Comparison of ENCODE assay signal across 8 cellular contexts in the genomic region with DNA sequence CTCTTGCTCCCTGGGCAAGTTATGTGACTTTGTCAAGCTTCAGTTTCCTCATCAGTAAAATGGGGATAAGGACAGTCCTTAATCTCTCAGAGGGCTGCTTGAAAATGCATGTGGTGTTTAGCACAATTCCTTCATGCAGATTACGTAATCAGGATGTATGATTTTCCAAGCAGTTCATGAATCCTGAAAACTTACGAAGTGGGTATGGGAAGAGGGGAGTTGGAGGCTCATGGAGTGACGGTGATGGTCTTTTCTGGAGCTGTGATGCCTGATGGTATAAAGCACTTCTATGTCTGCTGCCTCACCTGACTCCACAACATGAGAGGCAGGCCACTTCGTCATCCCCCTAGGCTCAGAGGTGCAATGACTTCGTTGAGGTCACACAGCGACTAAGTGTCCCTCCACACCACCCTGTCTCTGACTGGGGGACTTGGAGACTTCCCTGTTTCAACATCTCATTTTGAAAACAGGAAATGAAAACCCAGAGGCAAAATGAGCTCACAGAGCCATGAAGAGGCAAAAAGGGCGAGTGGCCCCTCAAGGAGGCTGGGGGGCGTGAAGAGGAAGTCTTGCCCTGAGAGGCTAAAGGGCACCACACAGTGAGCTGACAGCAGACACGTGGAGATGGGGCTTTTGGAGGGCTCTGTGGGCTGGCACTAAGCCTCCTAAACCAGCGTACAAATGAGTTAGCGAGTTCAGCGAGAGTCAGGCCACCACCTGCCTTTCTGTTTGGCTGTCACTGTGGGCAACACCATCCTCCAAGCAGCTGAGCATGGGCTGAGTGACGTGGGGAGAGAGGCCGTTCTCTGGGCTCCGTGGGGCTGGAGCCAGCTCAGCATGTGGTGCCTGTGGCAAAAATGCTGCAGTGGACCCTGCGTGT. TPM values are rescaled to one million over a fixed set of nuclear protein-coding genes. Genes with fewer than 3 reads are reported as not detected.
DNase-seq lines count a peak whose midpoint lies in the region; ATAC-seq and TF ChIP-seq lines count a peak whose summit lies in the region.

No MANE protein-coding gene starts in this region.

- H3K4me1 ChIP-seq in vagina: no peaks in the 10 kb centered on the region

- TF ChIP-seq CTCF in CD14-positive monocyte (IDR thresholded peaks at IDR 0.05): no peak
- TF ChIP-seq CTCF in vagina (IDR thresholded peaks at IDR 0.05): no peak

- H3K9me3 Mint-ChIP-seq in CD14-positive monocyte: no peaks in the 10 kb centered on the region
- H3K9me3 Mint-ChIP-seq in activated T-helper 2 cell treated with anti-CD3 and anti-CD28 coated beads, Interferon-gamma antibody, Interleukin-2, Interleukin-4, amounts not matched to agents 10 μg/mL and 5 μg/mL and 100 μg/mL, durations not matched to agents 14 hours and 24 hours and 36 hours: no peaks in the 10 kb centered on the region

- intact Hi-C loops in CD14-positive monocyte (cut with micrococcal nuclease): loop anchor here (1.0 to 5.0 kb wide), 4 partner anchors 33 to 108 kb away; no protein-coding TSS in a partner anchor
- intact Hi-C loops in activated T-helper 2 cell treated with anti-CD3 and anti-CD28 coated beads, Interferon-gamma antibody, Interleukin-2, Interleukin-4, amounts not matched to agents 10 μg/mL and 5 μg/mL and 100 μg/mL, durations not matched to agents 14 hours and 24 hours and 36 hours (cut with micrococcal nuclease): no loop called here
- intact Hi-C loops in vagina (cut with DNase I): no loop called here

- peaks cover 0 to 80% of the 10 kb centered on the region in 2 donors for H3K36me3 ChIP-seq in vagina

- TF ChIP-seq POLR2A in GM19193 (IDR thresholded peaks at IDR 0.05; ENCODE audit: extremely low read depth, insufficient read depth, insufficient read length): peak; percentile 59
- no peak for TF ChIP-seq POLR2A in vagina (IDR thresholded peaks at IDR 0.05)

- no peak overlapping the region for H3K27ac ChIP-seq in vagina

- H3K4me1 Mint-ChIP-seq in CD14-positive monocyte: peaks cover 56% of the 10 kb centered on the region
- peaks cover 17% of the 10 kb centered on the region for H3K4me1 Mint-ChIP-seq in activated T-helper 2 cell treated with anti-CD3 and anti-CD28 coated beads, Interferon-gamma antibody, Interleukin-2, Interleukin-4, amounts not matched to agents 10 μg/mL and 5 μg/mL and 100 μg/mL, durations not matched to agents 14 hours and 24 hours and 36 hours (ENCODE audit: low read depth)

- peak; percentile 96 for DNase-seq in CD14-positive monocyte (ENCODE audit: low spot score)
- no peak for DNase-seq in activated T-helper 2 cell treated with anti-CD3 and anti-CD28 coated beads, Interferon-gamma antibody, Interleukin-2, Interleukin-4, amounts not matched to agents 10 μg/mL and 5 μg/mL and 100 μg/mL, durations not matched to agents 14 hours and 24 hours and 36 hours (ENCODE audit: low spot score)
- DNase-seq in putamen (ENCODE audit: low spot score): peak; percentile 58
- no peak for DNase-seq in vagina (ENCODE audit: extremely low spot score in 2 of 2)
- DNase-seq in DMS 273 (lab: John Stamatoyannopoulos, UW; ENCODE audit: unreplicated experiment): no peak
- no peak for DNase-seq in NCI-H1694 treated with DMSO at 0.1 percent for 48 hours (lab: John Stamatoyannopoulos, UW)

- no peak overlapping the region for H3K4me3 ChIP-seq in vagina

- peaks cover 0 to 2% (median 0%) of the 10 kb centered on the region in 3 donors for H3K27me3 Mint-ChIP-seq in CD14-positive monocyte (ENCODE audit: low read depth in 3 of 3)
- no peaks in the 10 kb centered on the region for H3K27me3 Mint-ChIP-seq in activated T-helper 2 cell treated with anti-CD3 and anti-CD28 coated beads, Interferon-gamma antibody, Interleukin-2, Interleukin-4, amounts not matched to agents 10 μg/mL and 5 μg/mL and 100 μg/mL, durations not matched to agents 14 hours and 24 hours and 36 hours (ENCODE audit: low read depth)

- no peaks in the 10 kb centered on the region for H3K9me3 ChIP-seq in vagina

- peak overlapping the region; percentile 97 to 100 (median 98) for H3K27ac Mint-ChIP-seq in CD14-positive monocyte
- peak overlapping the region; percentile 70 for H3K27ac Mint-ChIP-seq in activated T-helper 2 cell treated with anti-CD3 and anti-CD28 coated beads, Interferon-gamma antibody, Interleukin-2, Interleukin-4, amounts not matched to agents 10 μg/mL and 5 μg/mL and 100 μg/mL, durations not matched to agents 14 hours and 24 hours and 36 hours

- H3K4me3 Mint-ChIP-seq in CD14-positive monocyte: peak overlapping the region; percentile 45 to 67
- H3K4me3 Mint-ChIP-seq in activated T-helper 2 cell treated with anti-CD3 and anti-CD28 coated beads, Interferon-gamma antibody, Interleukin-2, Interleukin-4, amounts not matched to agents 10 μg/mL and 5 μg/mL and 100 μg/mL, durations not matched to agents 14 hours and 24 hours and 36 hours (ENCODE audit: low read depth): no peak overlapping the region

- ATAC-seq in HG03342 (IDR thresholded peaks at IDR 0.05; ENCODE audit: unreplicated experiment): peak; percentile 73

- H3K36me3 Mint-ChIP-seq in CD14-positive monocyte: peaks cover 60 to 74% of the 10 kb centered on the region in 2 donors
- peaks cover 79% of the 10 kb centered on the region for H3K36me3 Mint-ChIP-seq in activated T-helper 2 cell treated with anti-CD3 and anti-CD28 coated beads, Interferon-gamma antibody, Interleukin-2, Interleukin-4, amounts not matched to agents 10 μg/mL and 5 μg/mL and 100 μg/mL, durations not matched to agents 14 hours and 24 hours and 36 hours (ENCODE audit: low read depth)

- H3K27me3 ChIP-seq in vagina: no peaks in the 10 kb centered on the region

RNA-seq across cellular contexts. Expression of gene MCM5, which starts 10.1 kb away (rescaled TPM):
- 10 to 100 TPM; 23.4 to 25.5 TPM for polyA plus RNA-seq in CD14-positive monocyte
- 270 and 286 TPM in 2 replicates for total RNA-seq in activated T-helper 2 cell treated with anti-CD3 and anti-CD28 coated beads, Interferon-gamma antibody, Interleukin-2, Interleukin-4, amounts not matched to agents 10 μg/mL and 5 μg/mL and 100 μg/mL, durations not matched to agents 14 hours and 24 hours and 36 hours
- 17.9 TPM for total RNA-seq in vagina

RNA-seq across cellular contexts. Expression of gene HMOX1, which starts 29.1 kb away (rescaled TPM):
- polyA plus RNA-seq in CD14-positive monocyte: 100 to 1,000 TPM; 180 to 233 TPM
- total RNA-seq in activated T-helper 2 cell treated with anti-CD3 and anti-CD28 coated beads, Interferon-gamma antibody, Interleukin-2, Interleukin-4, amounts not matched to agents 10 μg/mL and 5 μg/mL and 100 μg/mL, durations not matched to agents 14 hours and 24 hours and 36 hours: 1.0 and 1.3 TPM in 2 replicates
- total RNA-seq in vagina: 26.8 TPM

Comparison
In these comparisons a context has a peak if more than half of its experiments do, and no peak if none do; other contexts are left out.
1. DNase-seq: peak in CD14-positive monocyte (single experiment) and putamen (single experiment); none in activated T-helper 2 cell treated with anti-CD3 and anti-CD28 coated beads, Interferon-gamma antibody, Interleukin-2, Interleukin-4, amounts not matched to agents 10 μg/mL and 5 μg/mL and 100 μg/mL, durations not matched to agents 14 hours and 24 hours and 36 hours (single experiment), vagina (0 of 2), DMS 273 (single experiment) and NCI-H1694 treated with DMSO at 0.1 percent for 48 hours (single experiment).
2. RNA of gene MCM5, which starts 10.1 kb away (total RNA-seq): 270 to 286 TPM in activated T-helper 2 cell treated with anti-CD3 and anti-CD28 coated beads, Interferon-gamma antibody, Interleukin-2, Interleukin-4, amounts not matched to agents 10 μg/mL and 5 μg/mL and 100 μg/mL, durations not matched to agents 14 hours and 24 hours and 36 hours; 17.9 TPM in vagina (single experiment); every median in the first group is over 10 times any median in the second.
3. RNA of gene HMOX1, which starts 29.1 kb away (total RNA-seq): 26.8 TPM in vagina (single experiment); 1.0 to 1.3 TPM in activated T-helper 2 cell treated with anti-CD3 and anti-CD28 coated beads, Interferon-gamma antibody, Interleukin-2, Interleukin-4, amounts not matched to agents 10 μg/mL and 5 μg/mL and 100 μg/mL, durations not matched to agents 14 hours and 24 hours and 36 hours; every median in the first group is over 10 times any median in the second.
4. intact Hi-C loops: an anchor here in CD14-positive monocyte (1.0 to 5.0 kb wide); none called in activated T-helper 2 cell treated with anti-CD3 and anti-CD28 coated beads, Interferon-gamma antibody, Interleukin-2, Interleukin-4, amounts not matched to agents 10 μg/mL and 5 μg/mL and 100 μg/mL, durations not matched to agents 14 hours and 24 hours and 36 hours and vagina.